ENCODE assay signal across 1 cellular context in genomic region chr4:105191621-105192210, GRCh38.
TF ChIP-seq lines count a peak whose summit lies in the region.

No MANE protein-coding gene starts in this region.

TF ChIP-seq in GM12878, 131 proteins besides CTCF, POLR2A, EP300 and RAD21 (continued from another document):
- no peak for TF ChIP-seq ZZZ3 (IDR thresholded peaks at IDR 0.05; ENCODE audit: control insufficient read depth, insufficient read length, low read depth)
- TF ChIP-seq EED (IDR thresholded peaks at IDR 0.05; ENCODE audit: low read depth) = peak; percentile 72; the same call in 1 of the 2 replicates
- TF ChIP-seq ZBTB4 (CRISPR knock-in tag; IDR thresholded peaks at IDR 0.05) = no peak
- no peak for TF ChIP-seq ZNF622 (IDR thresholded peaks at IDR 0.05)
- TF ChIP-seq MEF2B (IDR thresholded peaks at IDR 0.05; ENCODE audit: partially characterized antibody, poor library complexity, severe bottlenecking) = peak; percentile 89
- no peak for TF ChIP-seq REST (IDR thresholded peaks at IDR 0.05; ENCODE audit: low read depth, low read length)
- TF ChIP-seq TAF1 (IDR thresholded peaks at IDR 0.05; ENCODE audit: borderline replicate concordance, low read depth, low read length) = no peak
- TF ChIP-seq ASH2L (IDR thresholded peaks at IDR 0.05; ENCODE audit: borderline replicate concordance, low read depth) = no peak
- TF ChIP-seq LARP7 (IDR thresholded peaks at IDR 0.05) = no peak
- TF ChIP-seq FOS (IDR thresholded peaks at IDR 0.05; ENCODE audit: borderline replicate concordance, extremely low read depth, insufficient read length) = no peak
- no peak for TF ChIP-seq BCL11A (IDR thresholded peaks at IDR 0.05; ENCODE audit: low read depth, low read length)
- 0 out of 2 replicates have a peak, but pooled peaks have one; percentile 20 for TF ChIP-seq JUND (IDR thresholded peaks at IDR 0.05; ENCODE audit: low read depth, low read length)
- TF ChIP-seq ZNF384 (IDR thresholded peaks at IDR 0.05; ENCODE audit: borderline replicate concordance, low read depth, low read length) = no peak
- no peak; the same call in 1 of the 2 replicates for TF ChIP-seq ESRRA (IDR thresholded peaks at IDR 0.05; ENCODE audit: low read length)
- no peak for TF ChIP-seq POLR2AphosphoS5 (IDR thresholded peaks at IDR 0.05; ENCODE audit: low read length)
- no peak for TF ChIP-seq NRF1 (conservative IDR thresholded peaks at IDR 0.05; ENCODE audit: low read depth, low read length)
- TF ChIP-seq ZNF687 (IDR thresholded peaks at IDR 0.05) = 0 out of 2 replicates have a peak, but pooled peaks have one; percentile 25
- TF ChIP-seq CBX5 (IDR thresholded peaks at IDR 0.05; ENCODE audit: low read depth) = 0 out of 2 replicates have a peak, but pooled peaks have one; percentile 55
- TF ChIP-seq KLF5 (IDR thresholded peaks at IDR 0.05; ENCODE audit: partially characterized antibody) = no peak
- peak; percentile 91 to 92 for TF ChIP-seq IKZF2 (IDR thresholded peaks at IDR 0.05)
- no peak for TF ChIP-seq IRF5 (IDR thresholded peaks at IDR 0.05; ENCODE audit: borderline replicate concordance)
- TF ChIP-seq PBX3 (IDR thresholded peaks at IDR 0.05; ENCODE audit: insufficient replicate concordance, low read depth, low read length) = no peak
- peak; percentile 53; the same call in 1 of the 2 replicates for TF ChIP-seq CREM (IDR thresholded peaks at IDR 0.05; ENCODE audit: low read depth)
- no peak for TF ChIP-seq RELA (IDR thresholded peaks at IDR 0.05; ENCODE audit: borderline replicate concordance, partially characterized antibody)
- TF ChIP-seq MYC (IDR thresholded peaks at IDR 0.05; ENCODE audit: insufficient read depth, insufficient read length, insufficient replicate concordance, low read length, severe bottlenecking) = no peak
- TF ChIP-seq MXI1 (IDR thresholded peaks at IDR 0.05; ENCODE audit: low read depth, low read length) = peak; percentile 19; the same call in 1 of the 2 replicates
- no peak for TF ChIP-seq SRF (IDR thresholded peaks at IDR 0.05; ENCODE audit: low read depth in 2 of 2, low read length in 2 of 2)
- TF ChIP-seq IRF4 (IDR thresholded peaks at IDR 0.05; ENCODE audit: low read depth, low read length) = peak; percentile 69; the same call in 1 of the 2 replicates
- TF ChIP-seq ZSCAN29 (IDR thresholded peaks at IDR 0.05) = no peak
- no peak for TF ChIP-seq BRCA1 (IDR thresholded peaks at IDR 0.05; ENCODE audit: low read depth, low read length)
- TF ChIP-seq HSF1 (IDR thresholded peaks at IDR 0.05; ENCODE audit: low read depth, low read length) = no peak
- TF ChIP-seq ETV6 (conservative IDR thresholded peaks at IDR 0.05 in 1 of 2, IDR thresholded peaks at IDR 0.05 in 1 of 2; ENCODE audit: borderline replicate concordance in 1 of 2, low read depth in 1 of 2) = peak in 1 of 2 experiments; percentile 66; a peak in 1 of 4 replicates
- TF ChIP-seq NR2F1 (conservative IDR thresholded peaks at IDR 0.05) = no peak
- no peak for TF ChIP-seq USF2 (IDR thresholded peaks at IDR 0.05; ENCODE audit: borderline replicate concordance, low read depth, low read length)
- TF ChIP-seq SPI1 (IDR thresholded peaks at IDR 0.05; ENCODE audit: borderline replicate concordance, insufficient read depth, low read depth, low read length) = peak; percentile 84
- TF ChIP-seq FOXK2 (IDR thresholded peaks at IDR 0.05) = no peak
- TF ChIP-seq ZNF217 (IDR thresholded peaks at IDR 0.05) = peak; percentile 91
- no peak for TF ChIP-seq NFYA (IDR thresholded peaks at IDR 0.05; ENCODE audit: borderline replicate concordance, low read depth, low read length)
- no peak for TF ChIP-seq SMAD1 (IDR thresholded peaks at IDR 0.05; ENCODE audit: low read depth, partially characterized antibody)
- peak; percentile 93 for TF ChIP-seq RELB (IDR thresholded peaks at IDR 0.05; ENCODE audit: low read depth)
- no peak for TF ChIP-seq EGR1 (IDR thresholded peaks at IDR 0.05; ENCODE audit: borderline replicate concordance in 1 of 2, low read depth in 2 of 2, low read length in 2 of 2)
- TF ChIP-seq TBL1XR1 (IDR thresholded peaks at IDR 0.05; ENCODE audit: low read depth, low read length) = peak; percentile 28; the same call in 1 of the 2 replicates
- TF ChIP-seq RUNX3 (IDR thresholded peaks at IDR 0.05; ENCODE audit: low read length) = peak; percentile 64; the same call in 1 of the 2 replicates
- no peak for TF ChIP-seq E2F4 (IDR thresholded peaks at IDR 0.05; ENCODE audit: low read depth, low read length)
